In genomic region chr1:23984417-23985186, GRCh38 we compare ENCODE assay signal across 12 cellular contexts. TPM values are rescaled to one million over a fixed set of nuclear protein-coding genes. Genes with fewer than 3 reads are reported as not detected.
DNase-seq lines count a peak whose midpoint lies in the region; ATAC-seq and TF ChIP-seq lines count a peak whose summit lies in the region.
"Had no signal": no experiment of that assay in that cellular context is flagged by ENCODE, and none has a peak within 500 bp of the region (broad histone marks: within the 10 kb centered on the region; RNA-seq: fewer than 3 reads in every experiment).

No MANE protein-coding gene starts in this region.

- peak; percentile 81 for DNase-seq in Caki2 (ENCODE audit: low read depth)
- DNase-seq in NCI-H69 (lab: John Stamatoyannopoulos, UW), result peak; percentile 57
- no peak for DNase-seq in esophagus muscularis mucosa (ENCODE audit: extremely low spot score)
- DNase-seq in prostate gland (ENCODE audit: low spot score), result peak; percentile 91
- no peak for DNase-seq in stimulated activated CD4-positive, alpha-beta T cell treated with anti-CD3 and anti-CD28 coated beads, Interleukin-2, amount 100 ng/mL, for 48 hours
- no peak for DNase-seq in left lobe of liver (ENCODE audit: low spot score)
- no peak for DNase-seq in NCI-H2171 treated with DMSO at 0.1 percent for 48 hours (lab: John Stamatoyannopoulos, UW)
- DNase-seq: activated effector memory CD4-positive, alpha-beta T cell treated with anti-CD3 and anti-CD28 coated beads, Interleukin-2, amount 50 U/mL, for 16 hours; NCI-H510A treated with DMSO at 0.1 percent for 48 hours; T-helper 9 cell had no signal

- ATAC-seq in HG02973 (IDR thresholded peaks at IDR 0.05; ENCODE audit: unreplicated experiment), result no peak
- ATAC-seq in left lobe of liver, result no peak

- in situ Hi-C loops in Caki2 (cut with HindIII; ENCODE audit: low pct_unique_long_range_greater_than_20kb, low sequenced_read_pairs), result no loop called here

- no peaks in the 10 kb centered on the region for H3K36me3 ChIP-seq in esophagus muscularis mucosa
- no peaks in the 10 kb centered on the region for H3K36me3 ChIP-seq in prostate gland
- H3K36me3 ChIP-seq: vagina had no signal

- TF ChIP-seq CTCF in esophagus muscularis mucosa (IDR thresholded peaks at IDR 0.05) (no peak), prostate gland (IDR thresholded peaks at IDR 0.05) (no peak)

- no peak for TF ChIP-seq POLR2A in esophagus muscularis mucosa (IDR thresholded peaks at IDR 0.05; ENCODE audit: low read depth)
- TF ChIP-seq POLR2A in prostate gland (IDR thresholded peaks at IDR 0.05), result no peak

- H3K9me3 ChIP-seq in esophagus muscularis mucosa, result no peaks in the 10 kb centered on the region
- no peaks in the 10 kb centered on the region for H3K9me3 ChIP-seq in prostate gland
- H3K9me3 ChIP-seq: vagina had no signal

- H3K4me3 ChIP-seq in esophagus muscularis mucosa, result no peak overlapping the region
- H3K4me3 ChIP-seq in prostate gland, result no peak overlapping the region
- H3K4me3 ChIP-seq: vagina had no signal

- H3K27me3 ChIP-seq in esophagus muscularis mucosa, result no peaks in the 10 kb centered on the region
- no peaks in the 10 kb centered on the region for H3K27me3 ChIP-seq in prostate gland (replicated peaks; ENCODE audit: insufficient read depth)
- H3K27me3 ChIP-seq: vagina had no signal

- TF ChIP-seq EP300 in esophagus muscularis mucosa (IDR thresholded peaks at IDR 0.05), result no peak

- intact Hi-C loops in esophagus muscularis mucosa (cut with DNase I), result loop anchor here (5.0 kb wide), 1 partner anchor 33 kb away; no protein-coding TSS in a partner anchor
- intact Hi-C loops in prostate gland (cut with DNase I), result no loop called here

- peak overlapping the region; percentile 33 to 64 (median 52) for H3K27ac ChIP-seq in esophagus muscularis mucosa (replicated peaks in 1 of 4)
- H3K27ac ChIP-seq in prostate gland, result peak overlapping the region; percentile 56 to 70
- H3K27ac ChIP-seq: vagina had no signal

- 65% methylated on average over 5 of the region's 5 CpGs for WGBS in esophagus muscularis mucosa
- WGBS in prostate gland, result 67% methylated on average over 5 of the region's 5 CpGs

- H3K4me1 ChIP-seq in esophagus muscularis mucosa (peaks cover 17 to 31% (median 19%) of the 10 kb centered on the region in 4 donors), prostate gland (replicated peaks) (no peaks in the 10 kb centered on the region)

RNA-seq across cellular contexts. Expression of gene SRSF10, which starts 4.5 kb away (rescaled TPM):
- 24.5 and 31.9 TPM in 2 replicates for total RNA-seq in Caki2 (2014; rRNA removed; shearing (Covaris generic); ENCODE audit: low replicate concordance)
- 10 to 100 TPM; 53.6 to 89.7 (median 56.6) TPM for total RNA-seq in esophagus muscularis mucosa
- 10 to 100 TPM; 94.3 to 94.9 TPM for total RNA-seq in prostate gland
- total RNA-seq in left lobe of liver, result 31.1 TPM

RNA-seq across cellular contexts. Expression of gene PNRC2, which starts 25.0 kb away (rescaled TPM):
- 22.0 and 48.8 TPM in 2 replicates for total RNA-seq in Caki2 (2014; rRNA removed; shearing (Covaris generic); ENCODE audit: low replicate concordance)
- total RNA-seq in esophagus muscularis mucosa (100 to 1,000 TPM in 3 of 4 donors, 10 to 100 TPM in 1; 93.3 to 156 (median 138) TPM), prostate gland (100 to 1,000 TPM in 1 of 2 donors, 10 to 100 TPM in 1; 86.6 to 117 TPM), left lobe of liver (32.1 TPM)

Comparison
In these comparisons a context has a peak if more than half of its experiments do, and no peak if none do; other contexts are left out.
1. DNase-seq: peak in Caki2 (single experiment), NCI-H69 (single experiment) and prostate gland (single experiment); none in esophagus muscularis mucosa (single experiment), stimulated activated CD4-positive, alpha-beta T cell treated with anti-CD3 and anti-CD28 coated beads, Interleukin-2, amount 100 ng/mL, for 48 hours (0 of 2), left lobe of liver (single experiment) and NCI-H2171 treated with DMSO at 0.1 percent for 48 hours (single experiment).